8 cellular contexts compared by ENCODE assay signal in the genomic region with DNA sequence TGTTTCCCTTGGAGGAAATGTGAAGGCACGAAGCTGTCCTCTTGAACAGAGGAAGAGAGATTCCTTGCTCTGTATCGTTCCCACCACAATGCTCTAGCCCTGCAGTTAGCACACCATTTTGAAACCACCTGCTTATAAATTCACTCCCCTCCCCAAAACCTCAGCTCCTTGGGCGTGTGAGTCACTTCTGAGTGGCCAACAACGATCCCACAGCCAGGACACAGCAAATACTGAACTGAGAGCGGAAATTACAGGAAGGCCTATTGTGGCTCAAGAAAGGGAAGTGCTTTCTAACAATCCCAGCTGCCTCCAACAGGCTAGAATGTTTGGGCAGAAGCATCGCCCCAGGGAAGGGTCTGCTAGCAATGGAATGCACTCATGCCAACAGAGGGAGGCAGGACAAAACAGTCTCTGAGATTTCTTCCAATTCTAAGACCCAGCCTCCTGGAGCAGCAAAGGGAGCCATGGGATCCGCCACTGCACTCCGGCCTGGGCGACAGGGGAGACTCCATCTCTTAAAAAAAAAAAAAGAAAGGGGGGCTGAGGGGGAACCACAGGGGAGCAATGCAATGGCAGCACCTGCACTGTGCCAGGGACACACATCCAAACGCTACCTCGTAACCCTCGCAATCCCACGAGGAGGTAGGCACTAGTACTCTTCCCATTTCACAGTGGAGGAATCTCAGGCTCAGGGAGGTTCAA. TPM values are rescaled to one million over a fixed set of nuclear protein-coding genes. Genes with fewer than 3 reads are reported as not detected.
A peak's percentile ranks its signal among the peaks of the same experiment; 100 is the strongest.
DNase-seq lines count a peak whose midpoint lies in the region; ATAC-seq and TF ChIP-seq lines count a peak whose summit lies in the region.

No MANE protein-coding gene starts in this region.

- H4K5ac ChIP-seq in H9 (ENCODE audit: insufficient read length, low read depth, low read length) = no peak overlapping the region

- H3K27ac Mint-ChIP-seq in H9 = no peak overlapping the region

- no peak for TF ChIP-seq POLR2A in gastrocnemius medialis (IDR thresholded peaks at IDR 0.05)

- no peaks in the 10 kb centered on the region for H3K79me2 ChIP-seq in H9 (ENCODE audit: insufficient read depth, low read length)

- H3K36me3 Mint-ChIP-seq in H9 (ENCODE audit: insufficient read depth in 1 of 3, low read depth in 3 of 3) = peaks cover 0 to 4% (median 4%) of the 10 kb centered on the region in 3 experiments; a peak in 2 of 7 replicates

- ATAC-seq in gastrocnemius medialis = no peak
- no peak for ATAC-seq in HG03280 (IDR thresholded peaks at IDR 0.05; ENCODE audit: unreplicated experiment)
- ATAC-seq in GM18520 (IDR thresholded peaks at IDR 0.05; ENCODE audit: unreplicated experiment) = no peak
- ATAC-seq in SK-N-SH treated with all-trans-retinoic acid at 6 μM for 48 hours = no peak
- no peak for ATAC-seq in HG03520 (IDR thresholded peaks at IDR 0.05; ENCODE audit: unreplicated experiment)

- H3K9ac ChIP-seq in H9 (ENCODE audit: extremely low read depth, insufficient read length, low read length) = no peak overlapping the region

- no peak overlapping the region for H2BK20ac ChIP-seq in H9 (ENCODE audit: low read depth, low read length, poor library complexity, severe bottlenecking)

- no peak overlapping the region for H3T11ph ChIP-seq in H9 (ENCODE audit: low read length)

- TF ChIP-seq CTCF in H9 (conservative IDR thresholded peaks at IDR 0.05) (no peak), fibroblast of mammary gland (conservative IDR thresholded peaks at IDR 0.05; ENCODE audit: control insufficient read depth, insufficient read depth, low read depth, low read length) (no peak), gastrocnemius medialis (IDR thresholded peaks at IDR 0.05 in 4 of 5, conservative IDR thresholded peaks at IDR 0.05 in 1 of 5) (no peak)

- H2BK15ac ChIP-seq in H9 (ENCODE audit: low read depth, low read length) = no peak overlapping the region

- H3K27ac ChIP-seq in H9 (ENCODE audit: insufficient read length, low read depth, low read length) (no peak overlapping the region), gastrocnemius medialis (peak overlapping the region; percentile 88 to 99 (median 95))

- no peaks in the 10 kb centered on the region for H4K20me1 ChIP-seq in H9 (ENCODE audit: control insufficient read depth, insufficient read depth, insufficient read length)

- H3K4ac ChIP-seq in H9 (ENCODE audit: low read depth, low read length) = no peak overlapping the region

- no peak overlapping the region for H2BK12ac ChIP-seq in H9 (ENCODE audit: insufficient read length, low read depth, low read length)

- no peak overlapping the region for H4K8ac ChIP-seq in H9 (replicated peaks; ENCODE audit: insufficient read length, low read depth, low read length)

- H2AK5ac ChIP-seq in H9 (ENCODE audit: insufficient read length, low read length) = no peak overlapping the region

- H3K4me1 ChIP-seq in H9 (ENCODE audit: insufficient read depth, low read length) = peaks cover 7% of the 10 kb centered on the region
- H3K4me1 ChIP-seq in gastrocnemius medialis = peaks cover 21 to 44% of the 10 kb centered on the region in 2 donors

- no peak overlapping the region for H2AFZ ChIP-seq in H9 (ENCODE audit: low read length)

- intact Hi-C loops in gastrocnemius medialis (cut with DNase I; ENCODE audit: low total_unique reads) = loop anchor here (5.0 kb wide), 1 partner anchor 40 kb away; no protein-coding TSS in a partner anchor

- no peak overlapping the region for H3K4me2 ChIP-seq in H9 (ENCODE audit: insufficient read depth, insufficient read length, low read length)

- no peaks in the 10 kb centered on the region for H3K36me3 ChIP-seq in gastrocnemius medialis

- H3K23me2 ChIP-seq in H9 (ENCODE audit: insufficient read length, low read depth, low read length, poor library complexity, severe bottlenecking) = no peaks in the 10 kb centered on the region

- peak overlapping the region in 1 of 2 experiments; percentile 30; a peak in 1 of 5 replicates for H3K4me3 Mint-ChIP-seq in H9

- H3K9me3 Mint-ChIP-seq in H9 = no peaks in the 10 kb centered on the region

- H3K4me3 ChIP-seq in fibroblast of mammary gland (ENCODE audit: control insufficient read depth, low read depth, low read length) (no peak overlapping the region), gastrocnemius medialis (no peak overlapping the region)

- no peak overlapping the region for H2BK5ac ChIP-seq in H9 (ENCODE audit: insufficient read length, low read length)

- no peak overlapping the region for H3K18ac ChIP-seq in H9 (ENCODE audit: insufficient read length, low read depth, low read length)

- no peak overlapping the region for H3K14ac ChIP-seq in H9 (ENCODE audit: insufficient read depth, low read length)

- H4K91ac ChIP-seq in H9 (ENCODE audit: insufficient read length, low read depth, low read length) = no peak overlapping the region

- no CpG with 5 or more reads among the region's 13 CpGs for WGBS in H9 (ENCODE audit: extremely low coverage, insufficient read length, low lambda C conversion rate)

- no peak overlapping the region for H2BK120ac ChIP-seq in H9 (ENCODE audit: low read depth, low read length, poor library complexity, severe bottlenecking)

- H3K27me3 ChIP-seq in H9 (ENCODE audit: insufficient read depth, low read length) = no peaks in the 10 kb centered on the region
- H3K27me3 ChIP-seq in gastrocnemius medialis = no peaks in the 10 kb centered on the region

- H3K23ac ChIP-seq in H9 (ENCODE audit: insufficient read length, low read depth, low read length) = no peak overlapping the region

- H3K56ac ChIP-seq in H9 (ENCODE audit: insufficient read length, low read depth, low read length) = no peak overlapping the region

- in situ Hi-C loops in gastrocnemius medialis (cut with MboI; ENCODE audit: low sequenced_read_pairs in 4 of 4) = no loop called here

- H3K79me1 ChIP-seq in H9 (ENCODE audit: insufficient read depth, low read depth, low read length, poor library complexity, severe bottlenecking) = no peaks in the 10 kb centered on the region

- H3K4me1 Mint-ChIP-seq in H9 = peaks cover 21 to 29% of the 10 kb centered on the region in 2 experiments

- peak; percentile 73 for DNase-seq in H9
- DNase-seq in SKM-1 (lab: John Stamatoyannopoulos, UW; ENCODE audit: unreplicated experiment) = peak; percentile 92
- DNase-seq in fibroblast of mammary gland (ENCODE audit: low read depth) = peak; percentile 44
- DNase-seq in gastrocnemius medialis = no peak

- no peaks in the 10 kb centered on the region for H3K27me3 Mint-ChIP-seq in H9 (ENCODE audit: low read depth)

- H3K9me3 ChIP-seq in H9 (ENCODE audit: control insufficient read depth, low read depth, low read length) = no peaks in the 10 kb centered on the region
- no peaks in the 10 kb centered on the region for H3K9me3 ChIP-seq in gastrocnemius medialis

TF ChIP-seq in SK-N-SH treated with all-trans-retinoic acid at 6 μM for 48 hours, 23 proteins besides CTCF, POLR2A, EP300 and RAD21:
- TF ChIP-seq ZC3H10 (CRISPR knock-in tag; IDR thresholded peaks at IDR 0.05) (no peak), ZNF70 (CRISPR knock-in tag; IDR thresholded peaks at IDR 0.05) (no peak), ZNF565 (CRISPR knock-in tag; conservative IDR thresholded peaks at IDR 0.05; ENCODE audit: low read depth) (no peak), ESRRG (CRISPR knock-in tag; IDR thresholded peaks at IDR 0.05) (no peak), SNAI2 (CRISPR knock-in tag; IDR thresholded peaks at IDR 0.05) (no peak)
- TF ChIP-seq, protein P1, sequence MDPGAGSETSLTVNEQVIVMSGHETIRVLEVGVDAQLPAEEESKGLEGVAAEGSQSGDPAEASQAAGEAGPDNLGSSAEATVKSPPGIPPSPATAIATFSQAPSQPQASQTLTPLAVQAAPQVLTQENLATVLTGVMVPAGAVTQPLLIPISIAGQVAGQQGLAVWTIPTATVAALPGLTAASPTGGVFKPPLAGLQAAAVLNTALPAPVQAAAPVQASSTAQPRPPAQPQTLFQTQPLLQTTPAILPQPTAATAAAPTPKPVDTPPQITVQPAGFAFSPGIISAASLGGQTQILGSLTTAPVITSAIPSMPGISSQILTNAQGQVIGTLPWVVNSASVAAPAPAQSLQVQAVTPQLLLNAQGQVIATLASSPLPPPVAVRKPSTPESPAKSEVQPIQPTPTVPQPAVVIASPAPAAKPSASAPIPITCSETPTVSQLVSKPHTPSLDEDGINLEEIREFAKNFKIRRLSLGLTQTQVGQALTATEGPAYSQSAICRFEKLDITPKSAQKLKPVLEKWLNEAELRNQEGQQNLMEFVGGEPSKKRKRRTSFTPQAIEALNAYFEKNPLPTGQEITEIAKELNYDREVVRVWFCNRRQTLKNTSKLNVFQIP (CRISPR knock-in tag; IDR thresholded peaks at IDR 0.05; ENCODE audit: borderline replicate concordance, low read depth) = no peak

RNA-seq across cellular contexts. Expression of gene TMEM53, which starts 1.9 kb away (rescaled TPM):
- total RNA-seq in H9 (2021) = 6.2 and 7.2 TPM in 2 replicates
- 1 to 10 TPM; 2.6 to 5.9 (median 4.2) TPM for total RNA-seq in gastrocnemius medialis

RNA-seq across cellular contexts. Expression of gene ARMH1, which starts 2.1 kb away (rescaled TPM):
- total RNA-seq in H9 (2021) (0.68 and 1.0 TPM in 2 replicates), gastrocnemius medialis (under 1 TPM in 1 of 4 donors, not detected in 3; 0.78 TPM)

RNA-seq across cellular contexts. Expression of gene RNU5D-1, which starts 58.6 kb away (rescaled TPM):
- total RNA-seq in H9 (2021) (not detected in 2 replicates), gastrocnemius medialis (not detected)

Comparison
In these comparisons a context has a peak if more than half of its experiments do, and no peak if none do; other contexts are left out.
1. DNase-seq: peak in H9 (single experiment), SKM-1 (single experiment) and fibroblast of mammary gland (single experiment); none in gastrocnemius medialis (0 of 2).